ENCODE assay signal across 8 cellular contexts in the genomic region with DNA sequence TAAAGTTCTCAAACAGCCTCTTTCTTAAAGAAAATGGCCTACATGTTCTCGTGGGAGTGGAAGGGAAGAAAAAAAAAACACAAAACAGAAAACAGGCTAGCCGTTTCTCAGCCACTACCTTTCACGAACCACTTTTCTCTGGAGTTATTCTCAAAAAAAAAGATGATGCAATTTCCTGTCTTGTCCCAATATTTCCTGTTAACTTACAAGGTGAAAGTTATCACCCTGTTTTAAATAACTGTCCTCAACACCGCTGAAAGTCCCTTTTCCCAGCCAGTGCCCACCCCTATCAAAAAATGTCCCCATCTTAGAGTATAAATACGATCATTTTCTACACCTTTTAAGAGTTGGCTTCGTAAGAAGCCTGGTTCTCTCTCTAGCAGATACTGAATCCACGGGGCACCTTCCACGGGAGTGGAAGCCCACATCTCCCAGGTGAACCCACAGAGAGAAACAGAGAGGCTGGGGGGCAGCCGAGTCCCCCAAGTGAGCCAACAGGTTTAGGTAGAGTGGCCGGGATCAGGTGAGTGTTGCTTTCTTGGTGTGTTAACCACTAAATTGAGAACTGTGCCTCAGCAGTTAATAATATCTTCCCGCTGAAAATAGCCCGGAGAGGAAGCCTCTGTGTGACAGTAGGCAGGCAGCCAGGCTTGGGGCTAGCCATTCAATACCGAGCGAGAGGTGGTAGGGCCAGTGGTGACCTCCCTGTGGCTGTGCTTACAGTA. TPM values are rescaled to one million over a fixed set of nuclear protein-coding genes. Genes with fewer than 3 reads are reported as not detected.
DNase-seq lines count a peak whose midpoint lies in the region; ATAC-seq and TF ChIP-seq lines count a peak whose summit lies in the region.

No MANE protein-coding gene starts in this region.

- peak overlapping the region; percentile 58 for H3K27ac Mint-ChIP-seq in endodermal cell
- peak overlapping the region; percentile 97 for H3K27ac Mint-ChIP-seq in osteocyte (ENCODE audit: unreplicated experiment)

- H3K4me1 Mint-ChIP-seq in endodermal cell = peaks cover 83% of the 10 kb centered on the region
- peaks cover 91% of the 10 kb centered on the region for H3K4me1 Mint-ChIP-seq in osteocyte (ENCODE audit: unreplicated experiment)

- TF ChIP-seq CTCF in PC-9 (conservative IDR thresholded peaks at IDR 0.05) (no peak), endodermal cell (conservative IDR thresholded peaks at IDR 0.05) (no peak), osteocyte (IDR thresholded peaks at IDR 0.05) (no peak)

- POLR2A ChIA-PET in PC-9 (lab: Charles Lee; ENCODE audit: unreplicated experiment) = no interaction called here

- H3K27ac ChIP-seq in PC-9 (peak overlapping the region; percentile 22; the same call in 1 of the 2 replicates), endodermal cell (ENCODE audit: low read depth, low read length) (no peak overlapping the region)

- peaks cover 50% of the 10 kb centered on the region for H3K4me1 ChIP-seq in PC-9 (replicated peaks; ENCODE audit: insufficient read depth)
- H3K4me1 ChIP-seq in endodermal cell (ENCODE audit: control insufficient read depth, insufficient read depth, low read length) = peaks cover 55% of the 10 kb centered on the region

- H3K36me3 Mint-ChIP-seq in endodermal cell (ENCODE audit: low read depth) (peaks cover 63% of the 10 kb centered on the region), osteocyte (ENCODE audit: unreplicated experiment) (peaks cover 25% of the 10 kb centered on the region)

- H3K9me3 Mint-ChIP-seq in endodermal cell = no peaks in the 10 kb centered on the region
- H3K9me3 Mint-ChIP-seq in osteocyte (ENCODE audit: unreplicated experiment) = no peaks in the 10 kb centered on the region

- no peak overlapping the region for H3K4me3 ChIP-seq in PC-9
- no peak overlapping the region for H3K4me3 ChIP-seq in endodermal cell (ENCODE audit: low read length)

- intact Hi-C loops in PC-9 (cut with micrococcal nuclease; ENCODE audit: unreplicated experiment) = no loop called here

- H3K9ac ChIP-seq in endodermal cell (ENCODE audit: extremely low read depth, low read length, poor library complexity, severe bottlenecking) = no peak overlapping the region

- H2AFZ ChIP-seq in PC-9 = no peak overlapping the region

- no peaks in the 10 kb centered on the region for H3K27me3 ChIP-seq in PC-9 (ENCODE audit: insufficient read depth, low read depth)
- H3K27me3 ChIP-seq in endodermal cell (ENCODE audit: control insufficient read depth, insufficient read depth, low read length, poor library complexity, severe bottlenecking) = no peaks in the 10 kb centered on the region

- H3K36me3 ChIP-seq in PC-9 (ENCODE audit: low read depth) (no peaks in the 10 kb centered on the region), endodermal cell (ENCODE audit: control insufficient read depth, insufficient read depth, low read length) (peaks cover 78% of the 10 kb centered on the region)

- DNase-seq in PC-9 = no peak
- DNase-seq in endodermal cell = no peak
- DNase-seq in osteocyte (ENCODE audit: extremely low spot score, unreplicated experiment) = no peak
- no peak for DNase-seq in superior temporal gyrus (ENCODE audit: extremely low spot score)
- no peak for DNase-seq in GM19238 (ENCODE audit: insufficient read length, low spot score)

- peaks cover 16% of the 10 kb centered on the region for H3F3A ChIP-seq in PC-9 (ENCODE audit: insufficient read depth, low read depth)

- H3K4me2 ChIP-seq in PC-9 = peak overlapping the region; percentile 11; the same call in 1 of the 2 replicates

- CTCF ChIA-PET in PC-9 (lab: Charles Lee) = no interaction called here

- H3K9me3 ChIP-seq in PC-9 (ENCODE audit: insufficient read depth, low read depth) (no peaks in the 10 kb centered on the region), endodermal cell (ENCODE audit: control insufficient read depth, low read length) (no peaks in the 10 kb centered on the region)

- ATAC-seq in GM18499 (IDR thresholded peaks at IDR 0.05; ENCODE audit: insufficient read depth, unreplicated experiment) = peak; percentile 44
- peak; percentile 55 for ATAC-seq in HG02588 (IDR thresholded peaks at IDR 0.05; ENCODE audit: unreplicated experiment)
- ATAC-seq in HG02973 (IDR thresholded peaks at IDR 0.05; ENCODE audit: unreplicated experiment) = no peak

- H3K27me3 Mint-ChIP-seq in endodermal cell (ENCODE audit: insufficient read depth) (no peaks in the 10 kb centered on the region), osteocyte (ENCODE audit: unreplicated experiment) (no peaks in the 10 kb centered on the region)

- H3K4me3 Mint-ChIP-seq in endodermal cell (peak overlapping the region; percentile 27), osteocyte (ENCODE audit: unreplicated experiment) (peak overlapping the region; percentile 51)

- BruUV-seq in PC-9 (replicated peaks; lab: Mats Ljungman, UMichigan) = no TSS peak

- WGBS in endodermal cell (ENCODE audit: insufficient coverage in 1 of 2, insufficient read length in 1 of 2), 2 experiments = 86 to 90% methylated on average over 9 to 14 of the region's 14 CpGs

- peaks cover 96% of the 10 kb centered on the region for H3K79me2 ChIP-seq in PC-9 (ENCODE audit: low read depth)

- peaks cover 31% of the 10 kb centered on the region for H4K20me1 ChIP-seq in PC-9 (ENCODE audit: insufficient read depth)

- no peaks in the 10 kb centered on the region for H3K9me2 ChIP-seq in PC-9 (ENCODE audit: insufficient read depth)

RNA-seq across cellular contexts. Expression of gene SMAD7, which starts 15.9 kb away (rescaled TPM):
- total RNA-seq in PC-9 (2021) = 5.0 and 5.8 TPM in 2 replicates
- total RNA-seq in endodermal cell = 10 to 100 TPM; 52.4 to 67.4 TPM
- polyA plus RNA-seq in endodermal cell (2013, experiment 1 of 2) = 16.5 TPM
- 16.2 TPM for polyA plus RNA-seq in endodermal cell (2013, experiment 2 of 2)
- total RNA-seq in osteocyte = 53.6 and 55.8 TPM in 2 replicates
